Comparison of ENCODE assay signal across 20 cellular contexts in the genomic region with DNA sequence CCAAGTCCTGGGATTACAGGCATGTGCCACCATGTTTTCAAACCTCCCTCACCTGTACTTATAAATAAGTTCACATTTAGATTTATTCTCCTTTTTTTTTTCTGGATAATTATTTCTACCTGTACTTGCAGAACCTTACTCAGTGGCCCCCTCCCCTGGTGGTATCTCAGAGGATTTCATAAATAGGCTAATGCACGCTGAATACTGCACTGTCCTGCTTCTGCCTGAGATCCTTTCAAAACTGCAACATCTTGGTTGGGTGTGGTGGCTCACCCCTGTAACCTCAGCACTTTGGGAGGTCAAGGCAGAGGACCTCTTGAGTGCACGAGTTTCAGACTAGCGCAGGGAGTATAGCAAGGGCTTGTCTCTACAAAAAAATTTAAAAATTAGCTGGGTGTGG.
"Had no signal": no experiment of that assay in that cellular context is flagged by ENCODE, and none has a peak within 500 bp of the region (broad histone marks: within the 10 kb centered on the region; RNA-seq: fewer than 3 reads in every experiment).

No MANE protein-coding gene starts in this region.

- H3K27ac Mint-ChIP-seq: activated CD8-positive, alpha-beta T cell treated with anti-CD3 and anti-CD28 coated beads for 36 hours; activated naive CD4-positive, alpha-beta T cell treated with anti-CD3 and anti-CD28 coated beads, Interleukin-2, amount 10 ng/mL, durations not matched to agents 7 days and 5 days; stimulated activated naive CD8-positive, alpha-beta T cell treated with anti-CD3 and anti-CD28 coated beads, Interleukin-15, Interleukin-2, amounts not matched to agents 100 ng/mL and 50 ng/mL, for 24 hours; WTC11 had no signal

- H3K9me3 ChIP-seq: breast epithelium, mucosa of descending colon, transverse colon, vagina had no signal

- H3K36me3 ChIP-seq: breast epithelium, transverse colon, vagina had no signal

- H3K27ac ChIP-seq: breast epithelium, hepatocyte, transverse colon, vagina had no signal

- DNase-seq: activated CD4-positive, alpha-beta T cell treated with anti-CD3 and anti-CD28 coated beads for 4 hours; activated CD8-positive, alpha-beta T cell treated with anti-CD3 and anti-CD28 coated beads for 36 hours; activated naive CD4-positive, alpha-beta T cell treated with anti-CD3 and anti-CD28 coated beads, Interleukin-2, amount 10 ng/mL, durations not matched to agents 7 days and 5 days; activated T-cell treated with anti-CD3 and anti-CD28 coated beads, Interleukin-2, amount 50 U/mL, for 4 hours; aorta; cortex of kidney; effector CD4-positive, alpha-beta T cell; left cardiac atrium; mesenchymal stem cell; mucosa of descending colon; naive B cell; stimulated activated CD4-positive, alpha-beta T cell treated with anti-CD3 and anti-CD28 coated beads, Interleukin-12 subunit alpha, Interleukin-12 subunit beta, amount 100 ng/mL, for 4 hours; stimulated activated CD4-positive, alpha-beta T cell treated with anti-CD3 and anti-CD28 coated beads, Interleukin-2, amount 100 ng/mL, for 24 hours; transverse colon had no signal

- H3K4me2 ChIP-seq: hepatocyte had no signal

- H3K9me3 Mint-ChIP-seq: activated CD8-positive, alpha-beta T cell treated with anti-CD3 and anti-CD28 coated beads for 36 hours; activated naive CD4-positive, alpha-beta T cell treated with anti-CD3 and anti-CD28 coated beads, Interleukin-2, amount 10 ng/mL, durations not matched to agents 7 days and 5 days; activated T-cell treated with anti-CD3 and anti-CD28 coated beads, Interleukin-2, amount 50 U/mL, for 4 hours; naive B cell; neural crest cell; stimulated activated naive CD8-positive, alpha-beta T cell treated with anti-CD3 and anti-CD28 coated beads, Interleukin-15, Interleukin-2, amounts not matched to agents 100 ng/mL and 50 ng/mL, for 24 hours had no signal

- H3K4me3 Mint-ChIP-seq: activated CD8-positive, alpha-beta T cell treated with anti-CD3 and anti-CD28 coated beads for 36 hours; activated naive CD4-positive, alpha-beta T cell treated with anti-CD3 and anti-CD28 coated beads, Interleukin-2, amount 10 ng/mL, durations not matched to agents 7 days and 5 days; activated T-cell treated with anti-CD3 and anti-CD28 coated beads, Interleukin-2, amount 50 U/mL, for 4 hours; neural crest cell; stimulated activated naive CD8-positive, alpha-beta T cell treated with anti-CD3 and anti-CD28 coated beads, Interleukin-15, Interleukin-2, amounts not matched to agents 100 ng/mL and 50 ng/mL, for 24 hours; WTC11 had no signal

- H3K79me2 ChIP-seq: hepatocyte had no signal

- H3K27me3 ChIP-seq: breast epithelium, transverse colon, vagina had no signal

- H3K4me1 ChIP-seq: breast epithelium had no signal

- H3K4me3 ChIP-seq: breast epithelium, hepatocyte, mucosa of descending colon, transverse colon, vagina had no signal

- H3K36me3 Mint-ChIP-seq: activated naive CD4-positive, alpha-beta T cell treated with anti-CD3 and anti-CD28 coated beads, Interleukin-2, amount 10 ng/mL, durations not matched to agents 7 days and 5 days; naive B cell; WTC11 had no signal

- H2AFZ ChIP-seq: hepatocyte had no signal
